ENCODE assay signal across 8 cellular contexts in genomic region chr2:84879595-84880394, GRCh38. TPM values are rescaled to one million over a fixed set of nuclear protein-coding genes. Genes with fewer than 3 reads are reported as not detected.
DNase-seq lines count a peak whose midpoint lies in the region; ATAC-seq and TF ChIP-seq lines count a peak whose summit lies in the region.

No MANE protein-coding gene starts in this region.

- H3K36me3 ChIP-seq in left ventricle myocardium inferior = no peaks in the 10 kb centered on the region
- no peaks in the 10 kb centered on the region for H3K36me3 ChIP-seq in iPS-15b (ENCODE audit: control insufficient read depth, insufficient read depth, low read length)

- POLR2A ChIA-PET in activated CD4-positive, alpha-beta memory T cell treated with anti-CD3 and anti-CD28 coated beads for 36 hours (lab: Charles Lee) = interaction anchor here (0.6 to 4.2 kb wide), 8 partner anchors 9 to 324 kb away, joined by 3 to 39 read pairs (median 4); partner anchors contain the start of gene TMSB10

- no peaks in the 10 kb centered on the region for H3K9me3 ChIP-seq in left ventricle myocardium inferior (replicated peaks)
- no peaks in the 10 kb centered on the region for H3K9me3 ChIP-seq in iPS-15b (ENCODE audit: control insufficient read depth, insufficient read depth, low read length)

- H3K27ac Mint-ChIP-seq in activated CD4-positive, alpha-beta memory T cell treated with anti-CD3 and anti-CD28 coated beads for 36 hours = peak overlapping the region; percentile 93
- peak overlapping the region; percentile 91 for H3K27ac Mint-ChIP-seq in stimulated activated effector memory CD8-positive, alpha-beta T cell treated with anti-CD3 and anti-CD28 coated beads, Interleukin-12 subunit alpha, Interleukin-12 subunit beta, amount 100 ng/mL, for 72 hours

- peaks cover 26% of the 10 kb centered on the region for H3K4me1 ChIP-seq in left ventricle myocardium inferior
- H3K4me1 ChIP-seq in iPS-15b (ENCODE audit: control insufficient read depth, insufficient read depth, low read length) = no peaks in the 10 kb centered on the region

- intact Hi-C loops in left ventricle myocardium inferior (cut with micrococcal nuclease) (loop anchor here (5.0 kb wide), 1 partner anchor 382 kb away; no protein-coding TSS in a partner anchor), left ventricle myocardium superior (cut with micrococcal nuclease) (loop anchor here (5.0 kb wide), 1 partner anchor 382 kb away; no protein-coding TSS in a partner anchor)
- intact Hi-C loops in activated CD4-positive, alpha-beta memory T cell treated with anti-CD3 and anti-CD28 coated beads for 36 hours (cut with micrococcal nuclease) = loop anchor here (2.0 to 5.0 kb wide), 2 partner anchors 23 to 362 kb away; partner anchors contain the start of gene DNAH6

- no peak overlapping the region for H3K27ac ChIP-seq in left ventricle myocardium inferior (replicated peaks)

- TF ChIP-seq CTCF in left ventricle myocardium inferior (IDR thresholded peaks at IDR 0.05; ENCODE audit: borderline replicate concordance) = no peak

- H3K4me3 ChIP-seq in left ventricle myocardium inferior (peak overlapping the region; percentile 70), iPS-15b (ENCODE audit: low read depth, low read length) (peak overlapping the region; percentile 83)

- H3K9me3 Mint-ChIP-seq in activated CD4-positive, alpha-beta memory T cell treated with anti-CD3 and anti-CD28 coated beads for 36 hours = no peaks in the 10 kb centered on the region
- no peaks in the 10 kb centered on the region for H3K9me3 Mint-ChIP-seq in stimulated activated effector memory CD8-positive, alpha-beta T cell treated with anti-CD3 and anti-CD28 coated beads, Interleukin-12 subunit alpha, Interleukin-12 subunit beta, amount 100 ng/mL, for 72 hours

- H3K36me3 Mint-ChIP-seq in activated CD4-positive, alpha-beta memory T cell treated with anti-CD3 and anti-CD28 coated beads for 36 hours = peaks cover 5% of the 10 kb centered on the region
- no peaks in the 10 kb centered on the region for H3K36me3 Mint-ChIP-seq in stimulated activated effector memory CD8-positive, alpha-beta T cell treated with anti-CD3 and anti-CD28 coated beads, Interleukin-12 subunit alpha, Interleukin-12 subunit beta, amount 100 ng/mL, for 72 hours

- no peaks in the 10 kb centered on the region for H3K27me3 Mint-ChIP-seq in activated CD4-positive, alpha-beta memory T cell treated with anti-CD3 and anti-CD28 coated beads for 36 hours

- no peak for DNase-seq in left ventricle myocardium inferior
- DNase-seq in left ventricle myocardium superior = no peak
- DNase-seq in activated CD4-positive, alpha-beta memory T cell treated with anti-CD3 and anti-CD28 coated beads for 36 hours = peak; percentile 49
- DNase-seq in stimulated activated effector memory CD8-positive, alpha-beta T cell treated with anti-CD3 and anti-CD28 coated beads, Interleukin-12 subunit alpha, Interleukin-12 subunit beta, amount 100 ng/mL, for 72 hours (ENCODE audit: low spot score in 2 of 2) = no peak
- DNase-seq in NK-92 treated with Interleukin-12 subunit alpha and Interleukin-12 subunit beta, amount 100 ng/mL, for 24 hours (lab: John Stamatoyannopoulos, UW) = no peak

- peak overlapping the region; percentile 85 for H3K9ac ChIP-seq in iPS-15b (ENCODE audit: low read depth, low read length)

- peak overlapping the region; percentile 92 for H3K4me3 Mint-ChIP-seq in activated CD4-positive, alpha-beta memory T cell treated with anti-CD3 and anti-CD28 coated beads for 36 hours
- peak overlapping the region; percentile 87 for H3K4me3 Mint-ChIP-seq in stimulated activated effector memory CD8-positive, alpha-beta T cell treated with anti-CD3 and anti-CD28 coated beads, Interleukin-12 subunit alpha, Interleukin-12 subunit beta, amount 100 ng/mL, for 72 hours

- CTCF ChIA-PET in activated CD4-positive, alpha-beta memory T cell treated with anti-CD3 and anti-CD28 coated beads for 36 hours (lab: Charles Lee) = interaction anchor here (0.6 to 10.4 kb wide), 8 partner anchors 10 to 353 kb away, joined by 3 to 119 read pairs (median 4); no protein-coding TSS in a partner anchor

- H3K27me3 ChIP-seq in left ventricle myocardium inferior (ENCODE audit: low read depth) = peaks cover 56% of the 10 kb centered on the region
- H3K27me3 ChIP-seq in iPS-15b (ENCODE audit: control insufficient read depth, insufficient read depth, low read length) = peaks cover 80% of the 10 kb centered on the region

- peaks cover 61% of the 10 kb centered on the region for H3K4me1 Mint-ChIP-seq in activated CD4-positive, alpha-beta memory T cell treated with anti-CD3 and anti-CD28 coated beads for 36 hours (ENCODE audit: low read depth)
- H3K4me1 Mint-ChIP-seq in stimulated activated effector memory CD8-positive, alpha-beta T cell treated with anti-CD3 and anti-CD28 coated beads, Interleukin-12 subunit alpha, Interleukin-12 subunit beta, amount 100 ng/mL, for 72 hours = peaks cover 47% of the 10 kb centered on the region

- ATAC-seq in left ventricle myocardium superior = no peak
- ATAC-seq in HG03039 (IDR thresholded peaks at IDR 0.05; ENCODE audit: unreplicated experiment) = peak; percentile 35
- ATAC-seq in stimulated activated effector memory CD8-positive, alpha-beta T cell treated with anti-CD3 and anti-CD28 coated beads, Interleukin-12 subunit alpha, Interleukin-12 subunit beta, amount 100 ng/mL, for 72 hours = no peak
- ATAC-seq in HG03439 (IDR thresholded peaks at IDR 0.05; ENCODE audit: unreplicated experiment) = no peak

RNA-seq across cellular contexts. Expression of gene TRABD2A, which starts 1.1 kb away (rescaled TPM):
- total RNA-seq in left ventricle myocardium inferior (0.49 TPM), left ventricle myocardium superior (0.62 TPM)
- 10 to 100 TPM; 29.6 to 30.1 TPM for total RNA-seq in activated CD4-positive, alpha-beta memory T cell treated with anti-CD3 and anti-CD28 coated beads for 36 hours

RNA-seq across cellular contexts. Expression of gene TMSB10, which starts 25.7 kb away (rescaled TPM):
- total RNA-seq in left ventricle myocardium inferior = 400 TPM
- 450 TPM for total RNA-seq in left ventricle myocardium superior
- total RNA-seq in activated CD4-positive, alpha-beta memory T cell treated with anti-CD3 and anti-CD28 coated beads for 36 hours = 1,000 to 10,000 TPM; 2,535 to 2,567 TPM

Comparison
In these comparisons a context has a peak if more than half of its experiments do, and no peak if none do; other contexts are left out.
1. RNA of gene TRABD2A, which starts 1.1 kb away (total RNA-seq): 29.6 to 30.1 TPM in activated CD4-positive, alpha-beta memory T cell treated with anti-CD3 and anti-CD28 coated beads for 36 hours; 0.62 TPM in left ventricle myocardium superior (single experiment) and 0.49 TPM in left ventricle myocardium inferior (single experiment); every median in the first group is over 10 times any median in the second.